In genomic region chr7:92402920-92403759, GRCh38 we compare ENCODE assay signal across 12 cellular contexts. TPM values are rescaled to one million over a fixed set of nuclear protein-coding genes. Genes with fewer than 3 reads are reported as not detected.
A peak's percentile ranks its signal among the peaks of the same experiment; 100 is the strongest.
DNase-seq lines count a peak whose midpoint lies in the region; ATAC-seq and TF ChIP-seq lines count a peak whose summit lies in the region.
"Had no signal": no experiment of that assay in that cellular context is flagged by ENCODE, and none has a peak within 500 bp of the region (broad histone marks: within the 10 kb centered on the region; RNA-seq: fewer than 3 reads in every experiment).

No MANE protein-coding gene starts in this region.

- no peak overlapping the region for H2BK12ac ChIP-seq in mesenchymal stem cell (ENCODE audit: low read length in 2 of 2)

- H4K8ac ChIP-seq in mesenchymal stem cell (ENCODE audit: low read length) = no peak overlapping the region

- CTCF ChIA-PET in AG04449 (lab: Yijun Ruan, JAX) = no interaction called here

- peak overlapping the region; percentile 5 for H3K4me2 ChIP-seq in GM23248 (ENCODE audit: unreplicated experiment)
- H3K4me2 ChIP-seq in mesenchymal stem cell (ENCODE audit: low read length, poor library complexity, severe bottlenecking) = no peak overlapping the region

- in situ Hi-C loops in GM23248 (cut with MboI) = no loop called here

- H3K27me3 Mint-ChIP-seq in central memory CD8-positive, alpha-beta T cell = no peaks in the 10 kb centered on the region

- no peaks in the 10 kb centered on the region for H3K9me2 ChIP-seq in GM23248 (ENCODE audit: insufficient read depth)

- H3K27ac ChIP-seq in GM23248 (peak overlapping the region; percentile 62), mesenchymal stem cell (ENCODE audit: low read length, poor library complexity, severe bottlenecking) (no peak overlapping the region)

- peaks cover 15% of the 10 kb centered on the region for H3K4me1 ChIP-seq in GM23248 (ENCODE audit: insufficient read depth)
- no peaks in the 10 kb centered on the region for H3K4me1 ChIP-seq in mesenchymal stem cell (ENCODE audit: control insufficient read depth, insufficient read depth, low read depth, low read length)
- H3K4me1 ChIP-seq: BE2C had no signal

- no peak overlapping the region for H2BK5ac ChIP-seq in mesenchymal stem cell (ENCODE audit: low read depth, low read length, poor library complexity, severe bottlenecking)

- H3K9me3 Mint-ChIP-seq in central memory CD8-positive, alpha-beta T cell = no peaks in the 10 kb centered on the region

- peaks cover 15% of the 10 kb centered on the region for H3K4me1 Mint-ChIP-seq in central memory CD8-positive, alpha-beta T cell

- no peaks in the 10 kb centered on the region for H3K79me2 ChIP-seq in GM23248 (ENCODE audit: insufficient read depth)

- ATAC-seq in central memory CD8-positive, alpha-beta T cell (replicated peaks; ENCODE audit: extremely low read depth, poor library complexity, severe bottlenecking) = no peak
- ATAC-seq in GM19035 (IDR thresholded peaks at IDR 0.05; ENCODE audit: unreplicated experiment) = no peak

- no peak overlapping the region for H3K14ac ChIP-seq in mesenchymal stem cell (ENCODE audit: low read length in 2 of 2)

- no peak overlapping the region for H3K4me3 ChIP-seq in AG04449 (ENCODE audit: low read depth, low read length)
- no peak overlapping the region for H3K4me3 ChIP-seq in GM23248
- no peak overlapping the region for H3K4me3 ChIP-seq in mesenchymal stem cell (ENCODE audit: insufficient read depth in 1 of 2, low read depth in 1 of 2, low read length in 2 of 2)
- H3K4me3 ChIP-seq: skin epidermis had no signal

- H3K9me3 ChIP-seq in GM23248 (ENCODE audit: low read depth) (no peaks in the 10 kb centered on the region), mesenchymal stem cell (ENCODE audit: control insufficient read depth, low read length) (no peaks in the 10 kb centered on the region)
- H3K9me3 ChIP-seq: BE2C had no signal

- H3K27ac Mint-ChIP-seq in central memory CD8-positive, alpha-beta T cell (ENCODE audit: low read depth) = no peak overlapping the region

- no peak overlapping the region for H3K4ac ChIP-seq in mesenchymal stem cell (ENCODE audit: low read depth in 1 of 2, low read length in 2 of 2)

- no peak overlapping the region for H2AK5ac ChIP-seq in mesenchymal stem cell (ENCODE audit: low read length, severe bottlenecking)

- H2BK120ac ChIP-seq in mesenchymal stem cell (ENCODE audit: low read depth, low read length) = no peak overlapping the region

- H2AFZ ChIP-seq in GM23248 = no peak overlapping the region
- H2AFZ ChIP-seq in mesenchymal stem cell (ENCODE audit: low read depth, low read length) = no peak overlapping the region

- DNase-seq in AG04449 (ENCODE audit: low read depth, low spot score) = peak; percentile 52
- peak; percentile 62 for DNase-seq in GM23248
- DNase-seq in central memory CD8-positive, alpha-beta T cell (ENCODE audit: low spot score in 2 of 2) = no peak
- peak; percentile 23 for DNase-seq in mesenchymal stem cell
- no peak for DNase-seq in T1000 (lab: John Stamatoyannopoulos, UW)
- DNase-seq in NOMO-1 treated with dmso at 0.1 percent for 144 hours (lab: John Stamatoyannopoulos, UW; ENCODE audit: unreplicated experiment) = no peak
- DNase-seq in GM19240 (ENCODE audit: insufficient read length, low spot score) = no peak
- DNase-seq: anterior cingulate cortex, BE2C, midbrain had no signal

- H3K4me3 Mint-ChIP-seq in central memory CD8-positive, alpha-beta T cell = peak overlapping the region; percentile 22

- H4K20me1 ChIP-seq in GM23248 (ENCODE audit: insufficient read depth) = no peaks in the 10 kb centered on the region

- no peak overlapping the region for H3K23ac ChIP-seq in mesenchymal stem cell (ENCODE audit: low read length in 2 of 2)

- peaks cover 1% of the 10 kb centered on the region for H3K79me1 ChIP-seq in mesenchymal stem cell (replicated peaks; ENCODE audit: low read length, poor library complexity, severe bottlenecking)

- no peak for TF ChIP-seq CTCF in AG04449 (IDR thresholded peaks at IDR 0.05; ENCODE audit: insufficient read depth, low read length, missing control alignments)

- H3K27me3 ChIP-seq in GM23248 (replicated peaks; ENCODE audit: insufficient read depth) = no peaks in the 10 kb centered on the region
- no peaks in the 10 kb centered on the region for H3K27me3 ChIP-seq in mesenchymal stem cell (ENCODE audit: control insufficient read depth in 1 of 2, insufficient read depth in 1 of 2, low read length in 2 of 2)
- H3K27me3 ChIP-seq: BE2C had no signal

- POLR2A ChIA-PET in AG04449 (lab: Yijun Ruan, JAX) = no interaction called here

- peaks cover 17% of the 10 kb centered on the region for H3K36me3 ChIP-seq in GM23248 (ENCODE audit: low read depth)
- H3K36me3 ChIP-seq in mesenchymal stem cell (ENCODE audit: control insufficient read depth in 1 of 2, insufficient read depth in 2 of 2, low read depth in 1 of 2, low read length in 2 of 2) = peaks cover 9 to 27% of the 10 kb centered on the region in 2 experiments

- no peak overlapping the region for H3K18ac ChIP-seq in mesenchymal stem cell (ENCODE audit: low read depth in 1 of 2, low read length in 2 of 2)

- no peak overlapping the region for H3K9ac ChIP-seq in GM23248
- peak overlapping the region; percentile 9 for H3K9ac ChIP-seq in mesenchymal stem cell (ENCODE audit: low read length)

- H3K36me3 Mint-ChIP-seq in central memory CD8-positive, alpha-beta T cell (ENCODE audit: insufficient read depth) = peaks cover 14% of the 10 kb centered on the region

- no peak overlapping the region for H4K91ac ChIP-seq in mesenchymal stem cell (ENCODE audit: low read length)

- no peak overlapping the region for H2BK15ac ChIP-seq in mesenchymal stem cell (ENCODE audit: low read depth, poor library complexity, severe bottlenecking)

- H3F3A ChIP-seq in GM23248 (ENCODE audit: insufficient read depth) = peaks cover 13% of the 10 kb centered on the region

- 49 to 60% methylated on average over 4 of the region's 4 CpGs for WGBS in GM23248 (ENCODE audit: low coverage in 1 of 2, low lambda C conversion rate in 2 of 2, missing lambda C conversion rate in 2 of 2), 2 experiments
- 70% methylated on average over 4 of the region's 4 CpGs for WGBS in mesenchymal stem cell

RNA-seq across cellular contexts. Expression of gene GATAD1, which starts 44.1 kb away (rescaled TPM):
- total RNA-seq in GM23248 (2014; rRNA removed; shearing (Covaris generic)) = 20.1 and 21.4 TPM in 2 replicates
- 10.0 and 10.8 TPM in 2 replicates for polyA plus RNA-seq in GM23248 (2016; fragmentation: Nextera tagmentation; extraction: Ambion mirVana)
- polyA plus RNA-seq in mesenchymal stem cell (2013, experiment 1 of 2) = 29.5 TPM
- polyA plus RNA-seq in mesenchymal stem cell (2013, experiment 2 of 2) = 29.2 TPM

Comparison
In these comparisons a context has a peak if more than half of its experiments do, and no peak if none do; other contexts are left out.
1. DNase-seq: peak in AG04449 (single experiment), GM23248 (single experiment) and mesenchymal stem cell (single experiment); none in central memory CD8-positive, alpha-beta T cell (0 of 2), T1000 (single experiment), NOMO-1 treated with dmso at 0.1 percent for 144 hours (single experiment) and GM19240 (single experiment).